In genomic region chr17:42306385-42306667, GRCh38 we compare ENCODE assay signal across 15 cellular contexts. TPM values are rescaled to one million over a fixed set of nuclear protein-coding genes. Genes with fewer than 3 reads are reported as not detected.
DNase-seq lines count a peak whose midpoint lies in the region; ATAC-seq and TF ChIP-seq lines count a peak whose summit lies in the region.
"Had no signal": no experiment of that assay in that cellular context is flagged by ENCODE, and none has a peak within 500 bp of the region (broad histone marks: within the 10 kb centered on the region; RNA-seq: fewer than 3 reads in every experiment).

No MANE protein-coding gene starts in this region.

- H3K27ac Mint-ChIP-seq in activated T-cell treated with anti-CD3 and anti-CD28 coated beads, Interleukin-2, amount 50 U/mL, for 24 hours = peak overlapping the region; percentile 87
- H3K27ac Mint-ChIP-seq in stimulated activated effector memory CD8-positive, alpha-beta T cell treated with anti-CD3 and anti-CD28 coated beads, Interleukin-12 subunit alpha, Interleukin-12 subunit beta, amount 100 ng/mL, for 72 hours = peak overlapping the region; percentile 86

- H3K36me3 ChIP-seq in KOPT-K1 (ENCODE audit: insufficient read depth, low read length) = peaks cover 99% of the 10 kb centered on the region
- peaks cover 0 to 96% of the 10 kb centered on the region in 2 donors for H3K36me3 ChIP-seq in adrenal gland (replicated peaks in 1 of 2)

- peaks cover 20 to 25% of the 10 kb centered on the region in 2 donors for H3K4me1 ChIP-seq in adrenal gland (replicated peaks in 1 of 2)
- H3K4me1 ChIP-seq: A549 had no signal

- 79 to 93% (median 83%) methylated on average over 4 to 5 of the region's 5 CpGs for WGBS in adrenal gland, 4 donors

- no peaks in the 10 kb centered on the region for H3K9me3 ChIP-seq in KOPT-K1 (ENCODE audit: insufficient read depth, low read length, poor library complexity, severe bottlenecking)
- no peaks in the 10 kb centered on the region for H3K9me3 ChIP-seq in adrenal gland (replicated peaks in 1 of 3)
- H3K9me3 ChIP-seq: A549 had no signal

- no peak for DNase-seq in activated T-cell treated with anti-CD3 and anti-CD28 coated beads, Interleukin-2, amount 50 U/mL, for 24 hours
- DNase-seq in activated T-cell treated with anti-CD3 and anti-CD28 coated beads for 4 hours (no peak), adrenal gland (no peak), Right ventricle myocardium inferior (ENCODE audit: missing footprints) (no peak), SK-N-DZ (ENCODE audit: low spot score) (no peak), cardiac septum (ENCODE audit: low spot score) (no peak)
- DNase-seq in stimulated activated effector memory CD8-positive, alpha-beta T cell treated with anti-CD3 and anti-CD28 coated beads, Interleukin-12 subunit alpha, Interleukin-12 subunit beta, amount 100 ng/mL, for 72 hours (ENCODE audit: low spot score in 2 of 2) = no peak
- DNase-seq: KBM-7, NCI-H1105 treated with DMSO at 0.1 percent for 48 hours, NCI-H1694 treated with DMSO at 0.1 percent for 48 hours, NCI-H748 treated with DMSO at 0.1 percent for 48 hours, Right ventricle myocardium superior had no signal

- TF ChIP-seq POLR2A in adrenal gland (IDR thresholded peaks at IDR 0.05) = no peak

- no peak overlapping the region for H3K4me3 ChIP-seq in adrenal gland
- H3K4me3 ChIP-seq: A549 had no signal

- no peaks in the 10 kb centered on the region for H3K27me3 Mint-ChIP-seq in activated T-cell treated with anti-CD3 and anti-CD28 coated beads, Interleukin-2, amount 50 U/mL, for 24 hours
- H3K27me3 Mint-ChIP-seq: CD4-positive, alpha-beta memory T cell had no signal

- no peak for ATAC-seq in stimulated activated effector memory CD8-positive, alpha-beta T cell treated with anti-CD3 and anti-CD28 coated beads, Interleukin-12 subunit alpha, Interleukin-12 subunit beta, amount 100 ng/mL, for 72 hours
- no peak for ATAC-seq in Right ventricle myocardium inferior
- ATAC-seq: A549 had no signal

- peaks cover 96% of the 10 kb centered on the region for H3K36me3 Mint-ChIP-seq in activated T-cell treated with anti-CD3 and anti-CD28 coated beads, Interleukin-2, amount 50 U/mL, for 24 hours (ENCODE audit: low read depth)
- H3K36me3 Mint-ChIP-seq in stimulated activated effector memory CD8-positive, alpha-beta T cell treated with anti-CD3 and anti-CD28 coated beads, Interleukin-12 subunit alpha, Interleukin-12 subunit beta, amount 100 ng/mL, for 72 hours = peaks cover 100% of the 10 kb centered on the region

- no peaks in the 10 kb centered on the region for H3K27me3 ChIP-seq in adrenal gland

- intact Hi-C loops in adrenal gland (cut with DNase I) = loop anchor here in 1 of 2 donors (10.0 kb wide), 1 partner anchor 102 kb away; no protein-coding TSS in a partner anchor
- intact Hi-C loops in Right ventricle myocardium inferior (cut with DNase I) = no loop called here
- intact Hi-C loops in cardiac septum (cut with DNase I) = no loop called here

- no peaks in the 10 kb centered on the region for H3K9me3 Mint-ChIP-seq in activated T-cell treated with anti-CD3 and anti-CD28 coated beads, Interleukin-2, amount 50 U/mL, for 24 hours
- no peaks in the 10 kb centered on the region for H3K9me3 Mint-ChIP-seq in stimulated activated effector memory CD8-positive, alpha-beta T cell treated with anti-CD3 and anti-CD28 coated beads, Interleukin-12 subunit alpha, Interleukin-12 subunit beta, amount 100 ng/mL, for 72 hours

- H3K27ac ChIP-seq in KOPT-K1 (ENCODE audit: low read depth, low read length, poor library complexity, severe bottlenecking) (peak overlapping the region; percentile 99), adrenal gland (peak overlapping the region in 4 of 5 donors; percentile 54 to 90 (median 74))
- H3K27ac ChIP-seq: A549 had no signal

- H3K4me1 Mint-ChIP-seq in activated T-cell treated with anti-CD3 and anti-CD28 coated beads, Interleukin-2, amount 50 U/mL, for 24 hours (ENCODE audit: low read depth) = peaks cover 77% of the 10 kb centered on the region
- peaks cover 65% of the 10 kb centered on the region for H3K4me1 Mint-ChIP-seq in stimulated activated effector memory CD8-positive, alpha-beta T cell treated with anti-CD3 and anti-CD28 coated beads, Interleukin-12 subunit alpha, Interleukin-12 subunit beta, amount 100 ng/mL, for 72 hours

- no peak overlapping the region for H3K4me3 Mint-ChIP-seq in activated T-cell treated with anti-CD3 and anti-CD28 coated beads, Interleukin-2, amount 50 U/mL, for 24 hours
- no peak overlapping the region for H3K4me3 Mint-ChIP-seq in stimulated activated effector memory CD8-positive, alpha-beta T cell treated with anti-CD3 and anti-CD28 coated beads, Interleukin-12 subunit alpha, Interleukin-12 subunit beta, amount 100 ng/mL, for 72 hours

- TF ChIP-seq CTCF in adrenal gland (IDR thresholded peaks at IDR 0.05) = no peak

RNA-seq across cellular contexts. Expression of gene STAT5A, which starts 18.0 kb away (rescaled TPM):
- total RNA-seq in adrenal gland (100 to 1,000 TPM in 4 of 8 donors, 10 to 100 TPM in 4; 39.9 to 169 (median 102) TPM), Right ventricle myocardium inferior (14.6 TPM), cardiac septum (12.1 TPM)
- 10 to 100 TPM; 22.6 to 51.4 (median 39.2) TPM for polyA plus RNA-seq in adrenal gland
- 10.1 and 12.0 TPM in 2 replicates for polyA plus RNA-seq in SK-N-DZ (2014; cell fraction: cytosol; rRNA removed)
- 13.6 and 19.3 TPM in 2 replicates for polyA plus RNA-seq in SK-N-DZ (2014; cell fraction: nucleus; rRNA removed)

RNA-seq across cellular contexts. Expression of gene STAT5B, which starts 30.1 kb away (rescaled TPM):
- total RNA-seq in adrenal gland = 100 to 1,000 TPM in 6 of 8 donors, 10 to 100 TPM in 2; 79.0 to 128 (median 114) TPM
- 10 to 100 TPM; 44.7 to 70.6 (median 58.1) TPM for polyA plus RNA-seq in adrenal gland
- 32.9 TPM for total RNA-seq in Right ventricle myocardium inferior
- 25.5 and 36.7 TPM in 2 replicates for polyA plus RNA-seq in SK-N-DZ (2014; cell fraction: cytosol; rRNA removed)
- 72.8 and 97.3 TPM in 2 replicates for polyA plus RNA-seq in SK-N-DZ (2014; cell fraction: nucleus; rRNA removed)
- 32.8 TPM for total RNA-seq in cardiac septum
